In the genomic region with DNA sequence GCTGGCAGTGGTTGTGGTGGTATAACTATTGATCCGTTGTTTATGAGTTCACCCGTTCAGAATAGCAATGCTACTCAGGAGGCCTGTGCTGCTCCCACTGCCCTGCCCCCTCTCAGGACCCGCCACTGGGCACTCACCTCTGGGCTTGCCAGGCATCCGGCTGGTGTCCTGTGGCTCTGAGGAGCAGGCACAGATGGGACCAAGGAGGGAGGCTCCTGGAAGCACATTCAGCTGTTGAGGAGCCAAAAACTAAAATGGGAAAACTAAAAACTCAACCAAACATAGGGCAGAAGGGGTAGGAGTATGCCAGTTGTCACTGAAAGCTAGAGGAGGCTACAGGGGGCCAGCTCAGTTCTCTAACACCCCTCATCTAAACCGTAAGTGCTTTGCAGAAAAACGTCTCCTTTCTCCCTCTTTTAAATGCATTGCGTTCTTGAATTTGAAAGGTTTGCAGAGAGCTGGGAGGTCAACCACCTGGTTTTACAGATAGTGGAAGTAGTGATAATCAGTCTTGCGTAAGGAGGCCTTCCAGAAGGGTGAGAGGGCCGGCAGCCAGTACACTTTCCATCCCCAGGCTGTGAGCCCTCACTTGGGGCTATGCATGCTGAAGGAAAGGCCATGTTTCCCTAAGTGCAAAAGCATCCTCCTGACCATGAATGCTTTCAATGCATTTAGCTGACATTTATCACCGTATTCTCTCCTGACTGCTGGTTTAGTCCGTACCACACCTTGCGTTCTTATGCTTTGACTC, we compare ENCODE assay signal across 2 cellular contexts.
A peak's percentile ranks its signal among the peaks of the same experiment; 100 is the strongest.
TF ChIP-seq lines count a peak whose summit lies in the region.

No MANE protein-coding gene starts in this region.

TF ChIP-seq in WTC11, 78 proteins besides CTCF, POLR2A, EP300 and RAD21 (continues in another document):
- TF ChIP-seq, protein P1, sequence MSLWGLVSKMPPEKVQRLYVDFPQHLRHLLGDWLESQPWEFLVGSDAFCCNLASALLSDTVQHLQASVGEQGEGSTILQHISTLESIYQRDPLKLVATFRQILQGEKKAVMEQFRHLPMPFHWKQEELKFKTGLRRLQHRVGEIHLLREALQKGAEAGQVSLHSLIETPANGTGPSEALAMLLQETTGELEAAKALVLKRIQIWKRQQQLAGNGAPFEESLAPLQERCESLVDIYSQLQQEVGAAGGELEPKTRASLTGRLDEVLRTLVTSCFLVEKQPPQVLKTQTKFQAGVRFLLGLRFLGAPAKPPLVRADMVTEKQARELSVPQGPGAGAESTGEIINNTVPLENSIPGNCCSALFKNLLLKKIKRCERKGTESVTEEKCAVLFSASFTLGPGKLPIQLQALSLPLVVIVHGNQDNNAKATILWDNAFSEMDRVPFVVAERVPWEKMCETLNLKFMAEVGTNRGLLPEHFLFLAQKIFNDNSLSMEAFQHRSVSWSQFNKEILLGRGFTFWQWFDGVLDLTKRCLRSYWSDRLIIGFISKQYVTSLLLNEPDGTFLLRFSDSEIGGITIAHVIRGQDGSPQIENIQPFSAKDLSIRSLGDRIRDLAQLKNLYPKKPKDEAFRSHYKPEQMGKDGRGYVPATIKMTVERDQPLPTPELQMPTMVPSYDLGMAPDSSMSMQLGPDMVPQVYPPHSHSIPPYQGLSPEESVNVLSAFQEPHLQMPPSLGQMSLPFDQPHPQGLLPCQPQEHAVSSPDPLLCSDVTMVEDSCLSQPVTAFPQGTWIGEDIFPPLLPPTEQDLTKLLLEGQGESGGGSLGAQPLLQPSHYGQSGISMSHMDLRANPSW (CRISPR knock-in tag; conservative IDR thresholded peaks at IDR 0.05; ENCODE audit: low read depth): no peak
- TF ChIP-seq GABPB1 (CRISPR knock-in tag; IDR thresholded peaks at IDR 0.05) (no peak), RELA (CRISPR knock-in tag; IDR thresholded peaks at IDR 0.05; ENCODE audit: borderline replicate concordance) (no peak), JAZF1 (CRISPR knock-in tag; IDR thresholded peaks at IDR 0.05) (no peak), JUN (CRISPR knock-in tag; IDR thresholded peaks at IDR 0.05) (no peak), SMAD3 (CRISPR knock-in tag; IDR thresholded peaks at IDR 0.05; ENCODE audit: borderline replicate concordance) (no peak), GRHL2 (CRISPR knock-in tag; IDR thresholded peaks at IDR 0.05; ENCODE audit: insufficient replicate concordance, severe bottlenecking) (no peak), ZBTB21 (CRISPR knock-in tag; IDR thresholded peaks at IDR 0.05; ENCODE audit: borderline replicate concordance) (no peak), TCF7 (CRISPR knock-in tag; IDR thresholded peaks at IDR 0.05; ENCODE audit: low read depth) (no peak), NFYB (CRISPR knock-in tag; conservative IDR thresholded peaks at IDR 0.05; ENCODE audit: low read depth) (no peak)
- TF ChIP-seq, protein P2, sequence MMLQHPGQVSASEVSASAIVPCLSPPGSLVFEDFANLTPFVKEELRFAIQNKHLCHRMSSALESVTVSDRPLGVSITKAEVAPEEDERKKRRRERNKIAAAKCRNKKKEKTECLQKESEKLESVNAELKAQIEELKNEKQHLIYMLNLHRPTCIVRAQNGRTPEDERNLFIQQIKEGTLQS (CRISPR knock-in tag; conservative IDR thresholded peaks at IDR 0.05): no peak
- TF ChIP-seq, protein P3, sequence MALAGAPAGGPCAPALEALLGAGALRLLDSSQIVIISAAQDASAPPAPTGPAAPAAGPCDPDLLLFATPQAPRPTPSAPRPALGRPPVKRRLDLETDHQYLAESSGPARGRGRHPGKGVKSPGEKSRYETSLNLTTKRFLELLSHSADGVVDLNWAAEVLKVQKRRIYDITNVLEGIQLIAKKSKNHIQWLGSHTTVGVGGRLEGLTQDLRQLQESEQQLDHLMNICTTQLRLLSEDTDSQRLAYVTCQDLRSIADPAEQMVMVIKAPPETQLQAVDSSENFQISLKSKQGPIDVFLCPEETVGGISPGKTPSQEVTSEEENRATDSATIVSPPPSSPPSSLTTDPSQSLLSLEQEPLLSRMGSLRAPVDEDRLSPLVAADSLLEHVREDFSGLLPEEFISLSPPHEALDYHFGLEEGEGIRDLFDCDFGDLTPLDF (CRISPR knock-in tag; IDR thresholded peaks at IDR 0.05): no peak
- TF ChIP-seq, protein P4, sequence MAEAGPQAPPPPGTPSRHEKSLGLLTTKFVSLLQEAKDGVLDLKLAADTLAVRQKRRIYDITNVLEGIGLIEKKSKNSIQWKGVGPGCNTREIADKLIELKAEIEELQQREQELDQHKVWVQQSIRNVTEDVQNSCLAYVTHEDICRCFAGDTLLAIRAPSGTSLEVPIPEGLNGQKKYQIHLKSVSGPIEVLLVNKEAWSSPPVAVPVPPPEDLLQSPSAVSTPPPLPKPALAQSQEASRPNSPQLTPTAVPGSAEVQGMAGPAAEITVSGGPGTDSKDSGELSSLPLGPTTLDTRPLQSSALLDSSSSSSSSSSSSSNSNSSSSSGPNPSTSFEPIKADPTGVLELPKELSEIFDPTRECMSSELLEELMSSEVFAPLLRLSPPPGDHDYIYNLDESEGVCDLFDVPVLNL (CRISPR knock-in tag; IDR thresholded peaks at IDR 0.05; ENCODE audit: borderline replicate concordance, low read depth): no peak
- TF ChIP-seq, protein P5, sequence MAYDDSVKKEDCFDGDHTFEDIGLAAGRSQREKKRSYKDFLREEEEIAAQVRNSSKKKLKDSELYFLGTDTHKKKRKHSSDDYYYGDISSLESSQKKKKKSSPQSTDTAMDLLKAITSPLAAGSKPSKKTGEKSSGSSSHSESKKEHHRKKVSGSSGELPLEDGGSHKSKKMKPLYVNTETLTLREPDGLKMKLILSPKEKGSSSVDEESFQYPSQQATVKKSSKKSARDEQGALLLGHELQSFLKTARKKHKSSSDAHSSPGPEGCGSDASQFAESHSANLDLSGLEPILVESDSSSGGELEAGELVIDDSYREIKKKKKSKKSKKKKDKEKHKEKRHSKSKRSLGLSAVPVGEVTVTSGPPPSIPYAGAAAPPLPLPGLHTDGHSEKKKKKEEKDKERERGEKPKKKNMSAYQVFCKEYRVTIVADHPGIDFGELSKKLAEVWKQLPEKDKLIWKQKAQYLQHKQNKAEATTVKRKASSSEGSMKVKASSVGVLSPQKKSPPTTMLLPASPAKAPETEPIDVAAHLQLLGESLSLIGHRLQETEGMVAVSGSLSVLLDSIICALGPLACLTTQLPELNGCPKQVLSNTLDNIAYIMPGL (CRISPR knock-in tag; IDR thresholded peaks at IDR 0.05): no peak

TF ChIP-seq in H1, 55 proteins besides CTCF, POLR2A, EP300 and RAD21:
- TF ChIP-seq CEBPB (IDR thresholded peaks at IDR 0.05; ENCODE audit: low read depth, low read length) (peak; percentile 40; the same call in 1 of the 2 replicates), ZNF274 (IDR thresholded peaks at IDR 0.05; ENCODE audit: borderline replicate concordance, extremely low read depth, low read length) (no peak)
